Comparison of ENCODE assay signal across 8 cellular contexts in genomic region chr19:13208131-13208963, GRCh38. TPM values are rescaled to one million over a fixed set of nuclear protein-coding genes. Genes with fewer than 3 reads are reported as not detected.
A peak's percentile ranks its signal among the peaks of the same experiment; 100 is the strongest.
DNase-seq lines count a peak whose midpoint lies in the region; ATAC-seq lines count a peak whose summit lies in the region.

No MANE protein-coding gene starts in this region.

- H3K36me3 ChIP-seq in mucosa of stomach (ENCODE audit: control insufficient read depth, insufficient read depth, low read length): no peaks in the 10 kb centered on the region

- H3K4me3 ChIP-seq in mucosa of stomach (ENCODE audit: low read length): no peak overlapping the region

- peak; percentile 56 for ATAC-seq in GM18868 (IDR thresholded peaks at IDR 0.05; ENCODE audit: unreplicated experiment)
- peak; percentile 59 for ATAC-seq in HG03378 (IDR thresholded peaks at IDR 0.05; ENCODE audit: unreplicated experiment)
- peak; percentile 61 for ATAC-seq in stimulated activated naive CD8-positive, alpha-beta T cell treated with anti-CD3 and anti-CD28 coated beads, Interleukin-15, Interleukin-2, amounts not matched to agents 100 U/mL and 50 U/mL, for 24 hours

- no peaks in the 10 kb centered on the region for H3K9me3 ChIP-seq in mucosa of stomach (ENCODE audit: control insufficient read depth, low read length)

- no peaks in the 10 kb centered on the region for H3K4me1 ChIP-seq in mucosa of stomach (ENCODE audit: control insufficient read depth, insufficient read depth, low read length)

- no peaks in the 10 kb centered on the region for H3K27me3 ChIP-seq in mucosa of stomach (ENCODE audit: control insufficient read depth, insufficient read depth, low read length)

- peak; percentile 45 for DNase-seq in activated CD4-positive, alpha-beta T cell treated with anti-CD3 and anti-CD28 coated beads for 1 hour
- peak; percentile 75 for DNase-seq in dermis blood vessel endothelial cell
- peak; percentile 76 for DNase-seq in stimulated activated naive CD8-positive, alpha-beta T cell treated with anti-CD3 and anti-CD28 coated beads, Interleukin-15, Interleukin-2, amounts not matched to agents 100 U/mL and 50 U/mL, for 24 hours
- no peak for DNase-seq in mesenteric fat pad (ENCODE audit: low spot score)
- DNase-seq in NCI-H1048 (lab: John Stamatoyannopoulos, UW): no peak

- peak overlapping the region; percentile 39 for H3K9ac ChIP-seq in mucosa of stomach (ENCODE audit: low read length)

RNA-seq across cellular contexts. Expression of gene IER2, which starts 58.1 kb away (rescaled TPM):
- total RNA-seq in dermis blood vessel endothelial cell (25.5 and 30.8 TPM in 2 replicates), mesenteric fat pad (229 TPM)

RNA-seq across cellular contexts. Expression of gene STX10, which starts 58.2 kb away (rescaled TPM):
- total RNA-seq in dermis blood vessel endothelial cell (69.9 and 84.6 TPM in 2 replicates), mesenteric fat pad (45.4 TPM)

Comparison
In these comparisons a context has a peak if more than half of its experiments do, and no peak if none do; other contexts are left out.
1. DNase-seq: peak in activated CD4-positive, alpha-beta T cell treated with anti-CD3 and anti-CD28 coated beads for 1 hour (single experiment), dermis blood vessel endothelial cell (single experiment) and stimulated activated naive CD8-positive, alpha-beta T cell treated with anti-CD3 and anti-CD28 coated beads, Interleukin-15, Interleukin-2, amounts not matched to agents 100 U/mL and 50 U/mL, for 24 hours (single experiment); none in mesenteric fat pad (single experiment) and NCI-H1048 (single experiment).
2. Peak in every context shown above with its lines, with median percentiles within 50 percentile points of each other: ATAC-seq.